Comparison of ENCODE assay signal across 22 cellular contexts in the genomic region with DNA sequence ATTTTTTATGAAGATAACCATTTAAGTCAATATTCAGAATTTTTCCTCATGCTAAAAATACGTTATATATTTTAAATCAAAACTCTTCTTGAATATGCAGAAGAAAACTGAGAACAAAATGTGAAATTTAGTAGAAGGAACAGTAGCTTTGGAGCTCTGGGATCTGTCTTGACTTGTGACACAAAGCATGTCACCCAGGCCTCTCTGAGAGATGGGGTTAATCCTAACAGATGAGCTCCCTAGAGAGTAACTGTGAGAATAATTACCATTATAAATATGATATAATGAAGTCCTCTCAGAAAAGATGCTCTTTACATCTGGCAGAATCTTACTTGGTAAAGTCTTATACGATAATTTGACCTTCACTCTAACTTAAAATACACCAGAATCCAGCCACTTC.
"Had no signal": no experiment of that assay in that cellular context is flagged by ENCODE, and none has a peak within 500 bp of the region (broad histone marks: within the 10 kb centered on the region; RNA-seq: fewer than 3 reads in every experiment).

No MANE protein-coding gene starts in this region.

- H3K4me3 ChIP-seq: cardiac muscle cell, hepatocyte, lower lobe of right lung, neural progenitor cell, sigmoid colon, thoracic aorta, upper lobe of left lung had no signal

- H3K27ac Mint-ChIP-seq: activated naive CD8-positive, alpha-beta T cell treated with anti-CD3 and anti-CD28 coated beads, Interleukin-2, amount 10 ng/mL, durations not matched to agents 7 days and 5 days; neural progenitor cell; T-cell had no signal

- DNase-seq: activated CD4-positive, alpha-beta T cell treated with anti-CD3 and anti-CD28 coated beads for 1 hour; activated CD4-positive, alpha-beta T cell treated with anti-CD3 and anti-CD28 coated beads, Interleukin-2, amount 50 U/mL, for 4 hours; activated naive CD4-positive, alpha-beta T cell treated with Interleukin-2 at 50 U/mL for 16 hours; activated naive CD8-positive, alpha-beta T cell treated with anti-CD3 and anti-CD28 coated beads, Interleukin-2, amount 10 ng/mL, durations not matched to agents 7 days and 5 days; activated T-cell treated with anti-CD3 and anti-CD28 coated beads, Interleukin-2, amount 50 U/mL, for 48 hours; amygdala; effector CD4-positive, alpha-beta T cell; foreskin keratinocyte; immature natural killer cell; lower lobe of right lung; naive thymus-derived CD8-positive, alpha-beta T cell; sigmoid colon; stimulated activated CD4-positive, alpha-beta T cell treated with anti-CD3 and anti-CD28 coated beads, Interleukin-4, amount 100 ng/mL, for 1 hour; stimulated activated naive CD4-positive, alpha-beta T cell; T-cell; T-helper 9 cell; upper lobe of left lung had no signal

- H3K36me3 ChIP-seq: cardiac muscle cell, lower lobe of right lung, neural progenitor cell, sigmoid colon, thoracic aorta, upper lobe of left lung had no signal

- H3K4me3 Mint-ChIP-seq: activated naive CD8-positive, alpha-beta T cell treated with anti-CD3 and anti-CD28 coated beads, Interleukin-2, amount 10 ng/mL, durations not matched to agents 7 days and 5 days; naive thymus-derived CD8-positive, alpha-beta T cell; neural progenitor cell; T-cell had no signal

- H3K9me3 Mint-ChIP-seq: immature natural killer cell had no signal

- H2AFZ ChIP-seq: hepatocyte, neural progenitor cell had no signal

- H3K4me1 ChIP-seq: neural progenitor cell, sigmoid colon had no signal

- H3K4me2 ChIP-seq: hepatocyte, neural progenitor cell had no signal

- H3K9ac ChIP-seq: neural progenitor cell had no signal

- ATAC-seq: foreskin keratinocyte; left lobe of liver; lower lobe of right lung; naive thymus-derived CD8-positive, alpha-beta T cell; T-cell had no signal

- H3K27ac ChIP-seq: cardiac muscle cell, foreskin keratinocyte, hepatocyte, lower lobe of right lung, neural progenitor cell, sigmoid colon, thoracic aorta, upper lobe of left lung had no signal

- H3K9me3 ChIP-seq: lower lobe of right lung, sigmoid colon, thoracic aorta, upper lobe of left lung had no signal

- H3K27me3 ChIP-seq: cardiac muscle cell, foreskin keratinocyte, hepatocyte, neural progenitor cell, sigmoid colon, upper lobe of left lung had no signal

- H3K27me3 Mint-ChIP-seq: activated naive CD8-positive, alpha-beta T cell treated with anti-CD3 and anti-CD28 coated beads, Interleukin-2, amount 10 ng/mL, durations not matched to agents 7 days and 5 days; naive thymus-derived CD8-positive, alpha-beta T cell; T-cell had no signal
